Comparison of ENCODE assay signal across 35 cellular contexts in the genomic region with DNA sequence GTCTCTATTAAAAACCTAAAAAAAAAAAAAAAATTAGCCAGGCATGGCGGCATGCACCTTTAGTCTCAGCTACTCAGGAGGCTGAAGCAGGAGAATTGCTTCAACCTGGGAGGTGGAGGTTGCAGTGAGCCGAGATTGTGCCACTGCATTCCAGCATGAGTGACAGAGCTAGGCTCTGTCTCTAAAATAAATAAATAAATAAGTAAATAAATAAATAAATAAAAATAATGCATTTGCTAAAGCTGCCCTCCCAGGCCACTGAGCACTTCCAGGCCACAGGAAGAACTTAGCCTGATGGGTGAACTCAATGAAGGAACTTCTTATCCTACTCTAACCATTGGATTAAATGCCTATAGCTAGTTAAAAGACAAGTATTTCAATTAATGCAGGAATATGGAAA.
"Had no signal": no experiment of that assay in that cellular context is flagged by ENCODE, and none has a peak within 500 bp of the region (broad histone marks: within the 10 kb centered on the region; RNA-seq: fewer than 3 reads in every experiment).

No MANE protein-coding gene starts in this region.

- H3K27ac ChIP-seq: KMS-11 had no signal

- H3K36me3 ChIP-seq: MG63 had no signal

- H3K4me3 ChIP-seq: MG63 had no signal

- H3K4me2 ChIP-seq: KMS-11 had no signal

- H3K9me3 ChIP-seq: MG63 had no signal

- DNase-seq: Karpas-422, Kasumi-1, MG63, MM.1S, MV-4-11, NCI-H1048, NCI-H1092, NCI-H1092 treated with DMSO at 0.1 percent for 48 hours, NCI-H1105, NCI-H1105 treated with DMSO at 0.1 percent for 48 hours, NCI-H1417, NCI-H1417 treated with DMSO at 0.1 percent for 48 hours, NCI-H1436, NCI-H1436 treated with DMSO at 0.1 percent for 48 hours, NCI-H146, NCI-H1694, NCI-H1694 treated with DMSO at 0.1 percent for 48 hours, NCI-H187, NCI-H187 treated with DMSO at 0.1 percent for 48 hours, NCI-H1930, NCI-H2029, NCI-H2029 treated with DMSO at 0.1 percent for 48 hours, NCI-H2081, NCI-H2081 treated with DMSO at 0.1 percent for 48 hours, NCI-H2107, NCI-H2171, NCI-H2171 treated with DMSO at 0.1 percent for 48 hours, NCI-H2227 treated with DMSO at 0.1 percent for 48 hours, NCI-H226, NCI-H345, NCI-H446, NCI-H446 treated with DMSO at 0.1 percent for 48 hours, NCI-H510A, NCI-H510A treated with DMSO at 0.1 percent for 48 hours had no signal
